1 cellular context compared by ENCODE assay signal in genomic region chr7:13849528-13849892, GRCh38.
TF ChIP-seq lines count a peak whose summit lies in the region.

No MANE protein-coding gene starts in this region.

TF ChIP-seq in K562, 482 proteins besides CTCF, POLR2A, EP300 and RAD21 (continued from another document and continues in another):
- TF ChIP-seq MGA (IDR thresholded peaks at IDR 0.05) (no peak), CBFA2T2 (conservative IDR thresholded peaks at IDR 0.05) (no peak), IRF9 (tag; IDR thresholded peaks at IDR 0.05) (peak; percentile 96), ZEB2 (IDR thresholded peaks at IDR 0.05) (no peak), ELF4 (CRISPR knock-in tag; IDR thresholded peaks at IDR 0.05) (0 out of 2 replicates have a peak, but pooled peaks have one; percentile 45), NFE2L1 (tag; IDR thresholded peaks at IDR 0.05; ENCODE audit: borderline replicate concordance, low read depth) (no peak), CCAR2 (IDR thresholded peaks at IDR 0.05; ENCODE audit: low read depth, low read length) (no peak), GATAD2A (IDR thresholded peaks at IDR 0.05) (no peak), PTTG1 (tag; IDR thresholded peaks at IDR 0.05; ENCODE audit: low read depth) (peak; percentile 96), HMBOX1 (IDR thresholded peaks at IDR 0.05) (no peak), MCM7 (IDR thresholded peaks at IDR 0.05) (no peak), ZBTB34 (CRISPR knock-in tag; IDR thresholded peaks at IDR 0.05) (peak; percentile 78; the same call in 1 of the 2 replicates), BACH1 (tag; IDR thresholded peaks at IDR 0.05) (peak; percentile 67; the same call in 1 of the 2 replicates), ZNF785 (CRISPR knock-in tag; IDR thresholded peaks at IDR 0.05) (no peak), SNIP1 (IDR thresholded peaks at IDR 0.05; ENCODE audit: low read depth) (no peak), ZNF324 (CRISPR knock-in tag; IDR thresholded peaks at IDR 0.05) (no peak), TAF7 (tag; IDR thresholded peaks at IDR 0.05) (peak; percentile 82), STAT5A (IDR thresholded peaks at IDR 0.05; ENCODE audit: borderline replicate concordance, low read length) (no peak), MNT (conservative IDR thresholded peaks at IDR 0.05) (no peak), HOMEZ (CRISPR knock-in tag; IDR thresholded peaks at IDR 0.05) (no peak), CBFB (CRISPR knock-in tag; IDR thresholded peaks at IDR 0.05) (no peak), TEAD1 (CRISPR knock-in tag; IDR thresholded peaks at IDR 0.05) (0 out of 4 replicates have a peak, but pooled peaks of 1 of the 2 experiments have one; percentile 40), STAT6 (CRISPR knock-in tag; IDR thresholded peaks at IDR 0.05) (no peak), CREB1 (IDR thresholded peaks at IDR 0.05) (no peak), CREB1 (CRISPR knock-in tag; IDR thresholded peaks at IDR 0.05) (no peak), E2F5 (CRISPR knock-in tag; IDR thresholded peaks at IDR 0.05) (no peak), RBM39 (optimal IDR thresholded peaks at IDR 0.05; ENCODE audit: low read depth, low read length) (no peak), HBP1 (CRISPR knock-in tag; IDR thresholded peaks at IDR 0.05) (peak; percentile 97), ELF2 (CRISPR knock-in tag; IDR thresholded peaks at IDR 0.05) (peak; percentile 43; the same call in 1 of the 2 replicates)
